In the genomic region with DNA sequence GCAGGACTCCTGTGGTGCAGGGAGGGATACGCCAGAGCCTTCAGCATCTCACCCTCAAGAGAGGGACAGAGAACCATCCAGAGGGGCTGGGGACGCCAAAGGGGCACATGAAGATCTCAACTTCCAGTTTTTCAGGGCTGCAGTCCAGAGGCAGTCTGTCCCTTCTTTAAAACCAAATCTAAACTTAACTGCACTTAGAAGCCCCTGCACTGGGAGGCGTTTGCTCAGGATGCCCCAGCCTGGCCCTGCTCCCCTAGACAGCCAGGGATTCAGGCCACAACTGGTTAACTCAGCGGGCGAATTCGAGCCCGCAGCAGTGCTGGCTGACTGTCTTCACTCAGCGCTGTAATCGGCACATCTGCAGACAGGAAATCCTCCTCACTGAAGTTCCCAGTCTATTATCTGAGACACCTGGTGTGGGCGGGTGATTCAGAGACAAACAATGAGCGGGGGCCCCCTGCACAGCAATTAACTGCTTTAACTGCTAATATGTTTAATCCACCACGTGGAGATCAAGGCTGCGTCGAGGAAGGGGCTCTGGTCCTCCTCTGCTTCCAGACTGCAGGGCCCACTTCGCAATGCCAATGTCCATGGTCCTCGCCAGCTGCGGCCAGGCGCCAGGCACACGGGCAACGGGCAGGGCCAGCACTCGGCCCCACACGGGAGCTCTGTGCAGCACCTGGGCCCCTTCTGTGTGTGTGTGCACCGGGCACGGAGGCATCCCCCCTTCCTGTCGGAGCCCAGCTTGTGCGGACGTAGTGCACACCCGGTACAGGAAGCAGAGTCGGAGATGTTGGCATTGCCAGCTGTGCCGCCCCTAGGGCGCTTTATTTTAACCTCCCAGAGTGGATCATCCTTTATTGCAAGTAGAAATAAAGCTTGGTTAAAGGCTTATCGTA, we compare ENCODE assay signal across 8 cellular contexts. TPM values are rescaled to one million over a fixed set of nuclear protein-coding genes. Genes with fewer than 3 reads are reported as not detected.
DNase-seq lines count a peak whose midpoint lies in the region; ATAC-seq, FAIRE-seq and TF ChIP-seq lines count a peak whose summit lies in the region.

No MANE protein-coding gene starts in this region.

- FAIRE-seq in pancreas (lab: Jason Lieb, UNC), result no peak

- peaks cover 0 to 4% (median 0%) of the 10 kb centered on the region in 11 experiments; a peak in 1 of 22 replicates for H4K20me1 ChIP-seq in BLaER1 treated with 17β-estradiol and CSF1 and Interleukin-3, amounts not matched to agents 10 nM and 100 nM

- no peaks in the 10 kb centered on the region for H3K9me3 ChIP-seq in BLaER1 treated with 17β-estradiol and CSF1 and Interleukin-3, amounts not matched to agents 10 nM and 100 nM (replicated peaks in 1 of 11)
- H3K9me3 ChIP-seq in HEK293 (ENCODE audit: control insufficient read depth, insufficient read depth, low read depth, low read length) (no peaks in the 10 kb centered on the region), pancreas (no peaks in the 10 kb centered on the region)

- peak overlapping the region in 7 of 10 experiments; percentile 19 to 45 (median 30); a peak in 11 of 20 replicates for H3K4me3 ChIP-seq in BLaER1 treated with 17β-estradiol and CSF1 and Interleukin-3, amounts not matched to agents 10 nM and 100 nM
- H3K4me3 ChIP-seq in HEK293 (ENCODE audit: low read depth, low read length), result no peak overlapping the region
- H3K4me3 ChIP-seq in pancreas, result no peak overlapping the region

- intact Hi-C loops in pancreas (cut with DNase I), result no loop called here

- TF ChIP-seq POLR2A in erythroblast (IDR thresholded peaks at IDR 0.05; ENCODE audit: low read length), result no peak

- no peaks in the 10 kb centered on the region for H3K27me3 ChIP-seq in BLaER1 treated with 17β-estradiol and CSF1 and Interleukin-3, amounts not matched to agents 10 nM and 100 nM
- no peaks in the 10 kb centered on the region for H3K27me3 ChIP-seq in pancreas

- H3K4me2 ChIP-seq in BLaER1 treated with 17β-estradiol and CSF1 and Interleukin-3, amounts not matched to agents 10 nM and 100 nM, result peak overlapping the region; percentile 82 to 99 (median 93)

- 71% methylated on average over 32 of the region's 32 CpGs for WGBS in pancreas, 2 donors

- H3K36me3 ChIP-seq in BLaER1 treated with 17β-estradiol and CSF1 and Interleukin-3, amounts not matched to agents 10 nM and 100 nM, result peaks cover 0 to 26% (median 11%) of the 10 kb centered on the region in 11 experiments; a peak in 9 of 22 replicates
- H3K36me3 ChIP-seq in HEK293 (ENCODE audit: control insufficient read depth in 2 of 2, insufficient read depth in 1 of 2, low read length in 2 of 2) (peaks cover 0 to 17% of the 10 kb centered on the region in 2 experiments; a peak in 1 of 3 replicates), pancreas (no peaks in the 10 kb centered on the region)

- DNase-seq in NCI-H82 (lab: John Stamatoyannopoulos, UW) (peak; percentile 97), erythroblast (lab: John Stamatoyannopoulos, UW) (peak; percentile 29 to 65), pancreas (peak in 1 of 6 donors; percentile 48)
- peak; percentile 89 for DNase-seq in activated CD8-positive, alpha-beta memory T cell treated with anti-CD3 and anti-CD28 coated beads for 24 hours

- TF ChIP-seq CTCF in HEK293 (tag by site-specific recombination; IDR thresholded peaks at IDR 0.05), result no peak
- no peak for TF ChIP-seq CTCF in pancreas (IDR thresholded peaks at IDR 0.05)

- ATAC-seq in pancreas (peak in 3 of 4 donors; percentile 32 to 58 (median 58)), GM18520 (IDR thresholded peaks at IDR 0.05; ENCODE audit: unreplicated experiment) (no peak), HG03097 (IDR thresholded peaks at IDR 0.05; ENCODE audit: low FRiP score, unreplicated experiment) (no peak)

- CTCF ChIA-PET in HEK293 (lab: Yijun Ruan, JAX), result interaction anchor here (0.8 to 2.0 kb wide), 9 partner anchors 9 to 168 kb away, joined by 3 to 13 read pairs (median 6); a partner anchor contains a TSS

- H3K9ac ChIP-seq in BLaER1 treated with 17β-estradiol and CSF1 and Interleukin-3, amounts not matched to agents 10 nM and 100 nM, result peak overlapping the region in 10 of 11 experiments; percentile 32 to 86 (median 74); a peak in 19 of 22 replicates

- H3K27ac ChIP-seq in BLaER1 treated with 17β-estradiol and CSF1 and Interleukin-3, amounts not matched to agents 10 nM and 100 nM, result peak overlapping the region in 10 of 11 experiments; percentile 47 to 97 (median 90); a peak in 19 of 22 replicates
- H3K27ac ChIP-seq in HEK293 (ENCODE audit: extremely low read depth, low read depth, low read length) (peak overlapping the region; percentile 13; the same call in 1 of the 2 replicates), pancreas (no peak overlapping the region)

- H3K4me1 ChIP-seq in BLaER1 treated with 17β-estradiol and CSF1 and Interleukin-3, amounts not matched to agents 10 nM and 100 nM, result peaks cover 51 to 99% (median 97%) of the 10 kb centered on the region in 10 experiments
- H3K4me1 ChIP-seq in HEK293 (ENCODE audit: control insufficient read depth, insufficient read depth, low read length), result peaks cover 7% of the 10 kb centered on the region
- no peaks in the 10 kb centered on the region for H3K4me1 ChIP-seq in pancreas

- POLR2A ChIA-PET in HEK293 (lab: Yijun Ruan, JAX), result interaction anchor here (0.6 to 2.4 kb wide), 4 partner anchors 10 to 115 kb away, joined by 3 to 10 read pairs (median 4); a partner anchor contains a TSS

TF ChIP-seq in HEK293, 187 proteins besides CTCF, POLR2A, EP300 and RAD21 (continues in another document):
- TF ChIP-seq, protein P1, sequence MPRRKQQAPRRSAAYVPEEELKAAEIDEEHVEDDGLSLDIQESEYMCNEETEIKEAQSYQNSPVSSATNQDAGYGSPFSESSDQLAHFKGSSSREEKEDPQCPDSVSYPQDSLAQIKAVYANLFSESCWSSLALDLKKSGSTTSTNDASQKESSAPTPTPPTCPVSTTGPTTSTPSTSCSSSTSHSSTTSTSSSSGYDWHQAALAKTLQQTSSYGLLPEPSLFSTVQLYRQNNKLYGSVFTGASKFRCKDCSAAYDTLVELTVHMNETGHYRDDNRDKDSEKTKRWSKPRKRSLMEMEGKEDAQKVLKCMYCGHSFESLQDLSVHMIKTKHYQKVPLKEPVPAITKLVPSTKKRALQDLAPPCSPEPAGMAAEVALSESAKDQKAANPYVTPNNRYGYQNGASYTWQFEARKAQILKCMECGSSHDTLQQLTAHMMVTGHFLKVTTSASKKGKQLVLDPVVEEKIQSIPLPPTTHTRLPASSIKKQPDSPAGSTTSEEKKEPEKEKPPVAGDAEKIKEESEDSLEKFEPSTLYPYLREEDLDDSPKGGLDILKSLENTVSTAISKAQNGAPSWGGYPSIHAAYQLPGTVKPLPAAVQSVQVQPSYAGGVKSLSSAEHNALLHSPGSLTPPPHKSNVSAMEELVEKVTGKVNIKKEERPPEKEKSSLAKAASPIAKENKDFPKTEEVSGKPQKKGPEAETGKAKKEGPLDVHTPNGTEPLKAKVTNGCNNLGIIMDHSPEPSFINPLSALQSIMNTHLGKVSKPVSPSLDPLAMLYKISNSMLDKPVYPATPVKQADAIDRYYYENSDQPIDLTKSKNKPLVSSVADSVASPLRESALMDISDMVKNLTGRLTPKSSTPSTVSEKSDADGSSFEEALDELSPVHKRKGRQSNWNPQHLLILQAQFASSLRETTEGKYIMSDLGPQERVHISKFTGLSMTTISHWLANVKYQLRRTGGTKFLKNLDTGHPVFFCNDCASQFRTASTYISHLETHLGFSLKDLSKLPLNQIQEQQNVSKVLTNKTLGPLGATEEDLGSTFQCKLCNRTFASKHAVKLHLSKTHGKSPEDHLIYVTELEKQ (tag by site-specific recombination; IDR thresholded peaks at IDR 0.05; ENCODE audit: borderline replicate concordance), result peak; percentile 35; the same call in 1 of the 2 replicates
- 0 out of 2 replicates have a peak, but pooled peaks have one; percentile 12 for TF ChIP-seq GLIS2 (tag by site-specific recombination; IDR thresholded peaks at IDR 0.05)
- peak; percentile 78 for TF ChIP-seq ZFHX2 (tag by site-specific recombination; conservative IDR thresholded peaks at IDR 0.05)
- TF ChIP-seq, protein P2, sequence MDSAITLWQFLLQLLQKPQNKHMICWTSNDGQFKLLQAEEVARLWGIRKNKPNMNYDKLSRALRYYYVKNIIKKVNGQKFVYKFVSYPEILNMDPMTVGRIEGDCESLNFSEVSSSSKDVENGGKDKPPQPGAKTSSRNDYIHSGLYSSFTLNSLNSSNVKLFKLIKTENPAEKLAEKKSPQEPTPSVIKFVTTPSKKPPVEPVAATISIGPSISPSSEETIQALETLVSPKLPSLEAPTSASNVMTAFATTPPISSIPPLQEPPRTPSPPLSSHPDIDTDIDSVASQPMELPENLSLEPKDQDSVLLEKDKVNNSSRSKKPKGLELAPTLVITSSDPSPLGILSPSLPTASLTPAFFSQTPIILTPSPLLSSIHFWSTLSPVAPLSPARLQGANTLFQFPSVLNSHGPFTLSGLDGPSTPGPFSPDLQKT (IDR thresholded peaks at IDR 0.05; ENCODE audit: borderline replicate concordance, low read depth, low read length), result no peak
- no peak for TF ChIP-seq ZNF112 (tag by site-specific recombination; IDR thresholded peaks at IDR 0.05)
- no peak for TF ChIP-seq ZNF629 (tag by site-specific recombination; IDR thresholded peaks at IDR 0.05)
- TF ChIP-seq ZNF561 (tag by site-specific recombination; IDR thresholded peaks at IDR 0.05; ENCODE audit: borderline replicate concordance), result no peak
- peak; percentile 59; the same call in 1 of the 2 replicates for TF ChIP-seq WT1 (tag by site-specific recombination; IDR thresholded peaks at IDR 0.05)
- TF ChIP-seq EGR2 (tag by site-specific recombination; IDR thresholded peaks at IDR 0.05; ENCODE audit: low read depth), result peak; percentile 69; the same call in 1 of the 2 replicates
- peak; percentile 42; the same call in 1 of the 2 replicates for TF ChIP-seq OSR2 (tag by site-specific recombination; IDR thresholded peaks at IDR 0.05)
- TF ChIP-seq, protein P3, sequence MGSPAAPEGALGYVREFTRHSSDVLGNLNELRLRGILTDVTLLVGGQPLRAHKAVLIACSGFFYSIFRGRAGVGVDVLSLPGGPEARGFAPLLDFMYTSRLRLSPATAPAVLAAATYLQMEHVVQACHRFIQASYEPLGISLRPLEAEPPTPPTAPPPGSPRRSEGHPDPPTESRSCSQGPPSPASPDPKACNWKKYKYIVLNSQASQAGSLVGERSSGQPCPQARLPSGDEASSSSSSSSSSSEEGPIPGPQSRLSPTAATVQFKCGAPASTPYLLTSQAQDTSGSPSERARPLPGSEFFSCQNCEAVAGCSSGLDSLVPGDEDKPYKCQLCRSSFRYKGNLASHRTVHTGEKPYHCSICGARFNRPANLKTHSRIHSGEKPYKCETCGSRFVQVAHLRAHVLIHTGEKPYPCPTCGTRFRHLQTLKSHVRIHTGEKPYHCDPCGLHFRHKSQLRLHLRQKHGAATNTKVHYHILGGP (tag by site-specific recombination; IDR thresholded peaks at IDR 0.05), result 0 out of 2 replicates have a peak, but pooled peaks have one; percentile 9

RNA-seq across cellular contexts. Expression of a gene that starts 36.9 kb away (rescaled TPM):
- total RNA-seq in pancreas, result 1 to 10 TPM; 2.1 to 4.6 (median 3.4) TPM
- 1 to 10 TPM; 3.5 to 4.8 TPM for polyA plus RNA-seq in pancreas

RNA-seq across cellular contexts. Expression of a gene that starts 36.9 kb away (rescaled TPM):
- total RNA-seq in pancreas, result 10 to 100 TPM in 1 of 6 donors, 1 to 10 TPM in 5; 3.7 to 12.4 (median 7.8) TPM
- polyA plus RNA-seq in pancreas, result 10 to 100 TPM in 1 of 2 donors, 1 to 10 TPM in 1; 9.2 to 11.5 TPM

RNA-seq across cellular contexts. Expression of a gene that starts 50.0 kb away (rescaled TPM):
- total RNA-seq in pancreas, result 10 to 100 TPM; 48.9 to 95.0 (median 62.3) TPM
- 10 to 100 TPM; 47.9 to 87.8 TPM for polyA plus RNA-seq in pancreas

RNA-seq across cellular contexts. Expression of a gene that starts 50.0 kb away (rescaled TPM):
- total RNA-seq in pancreas, result 10 to 100 TPM in 5 of 6 donors, 1 to 10 TPM in 1; 9.6 to 16.9 (median 13.6) TPM
- 10 to 100 TPM; 33.7 to 41.6 TPM for polyA plus RNA-seq in pancreas

Comparison
In these comparisons a context has a peak if more than half of its experiments do, and no peak if none do; other contexts are left out.
1. H3K27ac ChIP-seq: peak in BLaER1 treated with 17β-estradiol and CSF1 and Interleukin-3, amounts not matched to agents 10 nM and 100 nM (10 of 11) and HEK293 (single experiment); none in pancreas (0 of 4).
2. H3K4me3 ChIP-seq: peak in BLaER1 treated with 17β-estradiol and CSF1 and Interleukin-3, amounts not matched to agents 10 nM and 100 nM (7 of 10); none in HEK293 (single experiment) and pancreas (0 of 4).
3. ATAC-seq: peak in pancreas (3 of 4); none in GM18520 (single experiment) and HG03097 (single experiment).